ENCODE assay signal across 18 cellular contexts in genomic region chr9:71965403-71965802, GRCh38. TPM values are rescaled to one million over a fixed set of nuclear protein-coding genes. Genes with fewer than 3 reads are reported as not detected.
A peak's percentile ranks its signal among the peaks of the same experiment; 100 is the strongest.
DNase-seq lines count a peak whose midpoint lies in the region; ATAC-seq, FAIRE-seq and TF ChIP-seq lines count a peak whose summit lies in the region.
"Had no signal": no experiment of that assay in that cellular context is flagged by ENCODE, and none has a peak within 500 bp of the region (broad histone marks: within the 10 kb centered on the region; RNA-seq: fewer than 3 reads in every experiment).

No MANE protein-coding gene starts in this region.

- peak overlapping the region; percentile 77 for H3K4me2 ChIP-seq in Loucy (ENCODE audit: low read depth, low read length, poor library complexity, severe bottlenecking)
- H3K4me2 ChIP-seq in H1 (ENCODE audit: insufficient read depth in 1 of 2, low read depth in 2 of 2, low read length in 2 of 2), result no peak overlapping the region
- H3K4me2 ChIP-seq: BLaER1 had no signal

- H3K56ac ChIP-seq in H1 (replicated peaks; ENCODE audit: insufficient read length, low read depth, low read length), result no peak overlapping the region

- H4K20me1 ChIP-seq in Loucy (ENCODE audit: insufficient read depth, low read length, poor library complexity, severe bottlenecking) (no peaks in the 10 kb centered on the region), H1 (replicated peaks in 1 of 2; ENCODE audit: control insufficient read depth in 1 of 2, insufficient read depth in 2 of 2, low read length in 2 of 2) (no peaks in the 10 kb centered on the region)
- H4K20me1 ChIP-seq: BLaER1 had no signal

- H3K18ac ChIP-seq in H1 (ENCODE audit: extremely low read depth, low read length), result peak overlapping the region; percentile 32

- no peak overlapping the region for H3K14ac ChIP-seq in H1 (ENCODE audit: insufficient read length)

- H3K4me3 ChIP-seq in HUES48 (ENCODE audit: low read depth, low read length), result no peak overlapping the region
- H3K4me3 ChIP-seq in Loucy (ENCODE audit: low read length, poor library complexity, severe bottlenecking), result peak overlapping the region; percentile 67
- H3K4me3 ChIP-seq in H1 (ENCODE audit: extremely low read depth in 1 of 4, insufficient read depth in 2 of 4, low read depth in 3 of 4, low read length in 4 of 4), result no peak overlapping the region
- H3K4me3 ChIP-seq: BLaER1, GM23248 had no signal

- no peaks in the 10 kb centered on the region for H3K27me3 ChIP-seq in HUES48 (ENCODE audit: control insufficient read depth, insufficient read depth, low read length)
- H3K27me3 ChIP-seq in Loucy (ENCODE audit: insufficient read depth, low read length, poor library complexity, severe bottlenecking), result no peaks in the 10 kb centered on the region
- H3K27me3 ChIP-seq in H1 (replicated peaks in 1 of 4; ENCODE audit: control insufficient read depth in 3 of 4, extremely low read depth in 1 of 4, insufficient read depth in 3 of 4, low read length in 3 of 4), result no peaks in the 10 kb centered on the region
- H3K27me3 ChIP-seq: BLaER1 had no signal

- 0 out of 2 replicates have a peak, but pooled peaks cover 4% of the 10 kb centered on the region for H3K36me3 ChIP-seq in HUES48 (ENCODE audit: control insufficient read depth, insufficient read depth, low read length)
- no peaks in the 10 kb centered on the region; the same call in 1 of the 2 replicates for H3K36me3 ChIP-seq in Loucy (ENCODE audit: insufficient read depth, low read length)
- H3K36me3 ChIP-seq in H1 (ENCODE audit: control insufficient read depth in 2 of 4, insufficient read depth in 4 of 4, low read length in 3 of 4), result peaks cover 0 to 13% (median 0%) of the 10 kb centered on the region in 4 experiments; a peak in 1 of 8 replicates

- intact Hi-C loops in left ventricle myocardium superior (cut with micrococcal nuclease), result no loop called here

- H2BK120ac ChIP-seq in H1 (replicated peaks; ENCODE audit: low read depth, low read length), result peak overlapping the region; percentile 33

- H3K4me1 ChIP-seq in HUES48 (ENCODE audit: control insufficient read depth, insufficient read depth, low read length), result peaks cover 32% of the 10 kb centered on the region
- H3K4me1 ChIP-seq in Loucy (ENCODE audit: insufficient read depth, low read length, poor library complexity, severe bottlenecking), result peaks cover 12% of the 10 kb centered on the region
- peaks cover 0 to 10% (median 2%) of the 10 kb centered on the region in 4 experiments; a peak in 6 of 7 replicates for H3K4me1 ChIP-seq in H1 (replicated peaks in 1 of 4; ENCODE audit: control insufficient read depth in 3 of 4, insufficient read depth in 4 of 4, low read length in 3 of 4)
- H3K4me1 ChIP-seq: BLaER1 had no signal

- H3K27ac ChIP-seq in HUES48 (ENCODE audit: low read depth, low read length) (peak overlapping the region; percentile 92), H1 (ENCODE audit: low read depth, low read length) (no peak overlapping the region)
- H3K27ac ChIP-seq: BLaER1, GM23248 had no signal

- peak overlapping the region; percentile 81 for H4K91ac ChIP-seq in H1 (replicated peaks; ENCODE audit: insufficient read length, low read length)

- no peak for FAIRE-seq in H1 (lab: Jason Lieb, UNC)
- FAIRE-seq: D721Med, GM12892, H54 had no signal

- DNase-seq in H1 (ENCODE audit: low read depth in 1 of 2, low spot score in 2 of 2) (no peak), left ventricle myocardium superior (no peak), GM10266 (ENCODE audit: extremely low spot score) (no peak), C1 segment of cervical spinal cord (lab: John Stamatoyannopoulos, UW) (no peak)
- no peak for DNase-seq in activated naive CD4-positive, alpha-beta T cell (lab: John Stamatoyannopoulos, UW)
- DNase-seq: CD4-positive, alpha-beta T cell; CD8-positive, alpha-beta memory T cell; DMS 273 treated with DMSO at 0.1 percent for 48 hours; DMS79 treated with DMSO at 0.1 percent for 48 hours; GF-D8; GM23248; HCEC 1CT had no signal

- H3K9me3 ChIP-seq in HUES48 (ENCODE audit: control insufficient read depth, insufficient read depth, low read length), result peaks cover 15% of the 10 kb centered on the region
- no peaks in the 10 kb centered on the region for H3K9me3 ChIP-seq in Loucy (ENCODE audit: insufficient read depth, low read depth, low read length)
- no peaks in the 10 kb centered on the region for H3K9me3 ChIP-seq in H1 (ENCODE audit: insufficient read depth in 2 of 2, low read depth in 1 of 2, low read length in 1 of 2)

- H3K4ac ChIP-seq in H1 (replicated peaks; ENCODE audit: insufficient read length, low read depth, low read length), result no peak overlapping the region

- no peak overlapping the region for H3K23ac ChIP-seq in H1 (ENCODE audit: insufficient read length)

- no peak overlapping the region for H2BK15ac ChIP-seq in H1 (ENCODE audit: low read length)

- WGBS in H1 (ENCODE audit: extremely low coverage in 1 of 2, insufficient coverage in 1 of 2, insufficient read length in 1 of 2, insufficient replicate concordance in 2 of 2, low coverage in 1 of 2, low lambda C conversion rate in 2 of 2, missing lambda C conversion rate in 1 of 2), 2 experiments, result 100% methylated on average over 1 of the region's 1 CpG; no CpG with 5 or more reads in 1 of the 2 experiments

- POLR2A ChIA-PET in H1 (lab: Charles Lee; ENCODE audit: partially characterized antibody), result interaction anchor here (1.2 to 1.8 kb wide), 4 partner anchors 11 to 54 kb away, joined by 3 to 8 read pairs (median 6); partner anchors contain the start of genes ABHD17B and C9orf85

- no peak for TF ChIP-seq EP300 in H1 (IDR thresholded peaks at IDR 0.05; ENCODE audit: borderline replicate concordance in 1 of 2, low read depth in 2 of 2, low read length in 2 of 2)

- no peak overlapping the region for H4K8ac ChIP-seq in H1 (ENCODE audit: extremely low read depth, insufficient read depth, low read length)

- ATAC-seq in left ventricle myocardium superior, result no peak

- peaks cover 12% of the 10 kb centered on the region for H3K79me2 ChIP-seq in Loucy (ENCODE audit: insufficient read depth, low read length)
- H3K79me2 ChIP-seq in H1 (ENCODE audit: control insufficient read depth in 1 of 2, insufficient read depth in 2 of 2, low read length in 2 of 2), result peaks cover 0 to 26% of the 10 kb centered on the region in 2 experiments; a peak in 3 of 4 replicates

- CTCF ChIA-PET in H1 (lab: Charles Lee; ENCODE audit: partially characterized antibody), result interaction anchor here (0.6 to 1.7 kb wide), 4 partner anchors 9 to 313 kb away, joined by 3 to 6 read pairs (median 4); no protein-coding TSS in a partner anchor

- peaks cover 2% of the 10 kb centered on the region; the same call in 1 of the 2 replicates for H3K23me2 ChIP-seq in H1 (ENCODE audit: low read depth, low read length)

- H3K9me2 ChIP-seq in Loucy (replicated peaks; ENCODE audit: low read depth, low read length), result no peaks in the 10 kb centered on the region

- H3K9ac ChIP-seq in HUES48 (ENCODE audit: low read depth, low read length) (no peak overlapping the region), Loucy (ENCODE audit: low read depth, low read length, poor library complexity, severe bottlenecking) (no peak overlapping the region), H1 (replicated peaks in 1 of 4; ENCODE audit: extremely low read depth in 1 of 4, low read depth in 3 of 4, low read length in 3 of 4) (no peak overlapping the region)
- H3K9ac ChIP-seq: BLaER1, GM23248 had no signal

- no peak overlapping the region for H2BK20ac ChIP-seq in H1 (ENCODE audit: low read length)

- H2BK12ac ChIP-seq in H1 (ENCODE audit: low read depth, low read length), result peak overlapping the region; percentile 87

- no peaks in the 10 kb centered on the region for H3K79me1 ChIP-seq in H1 (ENCODE audit: low read depth, low read length)

- H2BK5ac ChIP-seq in H1 (ENCODE audit: low read depth, low read length), result peak overlapping the region; percentile 60; the same call in 1 of the 2 replicates

- no peak for TF ChIP-seq POLR2A in H1 (IDR thresholded peaks at IDR 0.05; ENCODE audit: control extremely low read depth in 1 of 2, low read depth in 2 of 2, low read length in 2 of 2)

- H4K5ac ChIP-seq in H1 (ENCODE audit: insufficient read length, low read depth, low read length), result no peak overlapping the region

- no peak for TF ChIP-seq RAD21 in H1 (IDR thresholded peaks at IDR 0.05 in 1 of 2, conservative IDR thresholded peaks at IDR 0.05 in 1 of 2; ENCODE audit: low read depth in 2 of 2, low read length in 2 of 2)

- peak overlapping the region; percentile 82; the same call in 1 of the 2 replicates for H2AK5ac ChIP-seq in H1 (ENCODE audit: low read depth, low read length)

- TF ChIP-seq CTCF in Loucy (conservative IDR thresholded peaks at IDR 0.05; ENCODE audit: low read length), result no peak
- no peak for TF ChIP-seq CTCF in H1 (IDR thresholded peaks at IDR 0.05; ENCODE audit: control extremely low read depth in 1 of 3, insufficient read depth in 1 of 3, low read depth in 1 of 3, low read length in 3 of 3)
- no peak for TF ChIP-seq CTCF in GM10266 (IDR thresholded peaks at IDR 0.05; ENCODE audit: control insufficient read depth, insufficient read depth, low read depth, missing control alignments)

- H2AFZ ChIP-seq in Loucy (ENCODE audit: low read length) (no peak overlapping the region), H1 (ENCODE audit: low read length) (no peak overlapping the region)
- H2AFZ ChIP-seq: GM23248 had no signal

- H3F3A ChIP-seq in Loucy (ENCODE audit: low read depth), result no peaks in the 10 kb centered on the region

TF ChIP-seq in H1, 55 proteins besides CTCF, POLR2A, EP300 and RAD21 (continues in another document):
- no peak for TF ChIP-seq POLR2AphosphoS5 (IDR thresholded peaks at IDR 0.05; ENCODE audit: low read depth, low read length)

RNA-seq across cellular contexts. Expression of gene C9orf85, which starts 54.0 kb away (rescaled TPM):
- total RNA-seq in H1 (2021; fragmentation: NEBNext Ultra II Directional; extraction: Animal tissue kit (Norgen Biotek cat#: 25700)), result 13.2 and 14.5 TPM in 2 replicates
- polyA plus RNA-seq in H1 (2011; rRNA removed), result 6.2 and 6.3 TPM in 2 replicates
- 10.3 TPM for polyA plus RNA-seq in H1 (2011; cell fraction: cytosol; rRNA removed)
- polyA plus RNA-seq in H1 (2011; cell fraction: nucleus; rRNA removed), result 7.5 TPM
- polyA plus RNA-seq in H1 (2012, experiment 1 of 2), result 7.9 to 16.3 TPM (median 10.0 TPM) in 4 replicates
- polyA plus RNA-seq in H1 (2012, experiment 2 of 2), result 3.6 TPM
- 12.1 TPM for polyA plus RNA-seq in H1 (2013, experiment 1 of 2)
- 13.5 TPM for polyA plus RNA-seq in H1 (2013, experiment 2 of 2)
- polyA minus RNA-seq in H1 (2011; rRNA and poly(A)+ RNA removed), result 3.2 and 4.7 TPM in 2 replicates
- 7.3 TPM for polyA minus RNA-seq in H1 (2011; cell fraction: cytosol; rRNA and poly(A)+ RNA removed)
- 12.0 TPM for polyA minus RNA-seq in H1 (2011; cell fraction: nucleus; rRNA and poly(A)+ RNA removed)
- total RNA-seq in left ventricle myocardium superior, result 7.3 TPM

RNA-seq across cellular contexts. Expression of gene ABHD17B, which starts 54.4 kb away (rescaled TPM):
- 60.8 and 62.7 TPM in 2 replicates for total RNA-seq in H1 (2021; fragmentation: NEBNext Ultra II Directional; extraction: Animal tissue kit (Norgen Biotek cat#: 25700))
- 29.2 and 37.2 TPM in 2 replicates for polyA plus RNA-seq in H1 (2011; rRNA removed)
- 34.5 TPM for polyA plus RNA-seq in H1 (2011; cell fraction: cytosol; rRNA removed)
- 16.9 TPM for polyA plus RNA-seq in H1 (2011; cell fraction: nucleus; rRNA removed)
- 23.5 to 33.6 TPM (median 29.3 TPM) in 4 replicates for polyA plus RNA-seq in H1 (2012, experiment 1 of 2)
- polyA plus RNA-seq in H1 (2012, experiment 2 of 2), result 22.2 TPM
- polyA plus RNA-seq in H1 (2013, experiment 1 of 2), result 22.9 TPM
- 23.0 TPM for polyA plus RNA-seq in H1 (2013, experiment 2 of 2)
- 87.1 and 87.9 TPM in 2 replicates for polyA minus RNA-seq in H1 (2011; rRNA and poly(A)+ RNA removed)
- 41.2 TPM for polyA minus RNA-seq in H1 (2011; cell fraction: cytosol; rRNA and poly(A)+ RNA removed)
- polyA minus RNA-seq in H1 (2011; cell fraction: nucleus; rRNA and poly(A)+ RNA removed), result 45.4 TPM
- total RNA-seq in left ventricle myocardium superior, result 11.3 TPM
